In the genomic region with DNA sequence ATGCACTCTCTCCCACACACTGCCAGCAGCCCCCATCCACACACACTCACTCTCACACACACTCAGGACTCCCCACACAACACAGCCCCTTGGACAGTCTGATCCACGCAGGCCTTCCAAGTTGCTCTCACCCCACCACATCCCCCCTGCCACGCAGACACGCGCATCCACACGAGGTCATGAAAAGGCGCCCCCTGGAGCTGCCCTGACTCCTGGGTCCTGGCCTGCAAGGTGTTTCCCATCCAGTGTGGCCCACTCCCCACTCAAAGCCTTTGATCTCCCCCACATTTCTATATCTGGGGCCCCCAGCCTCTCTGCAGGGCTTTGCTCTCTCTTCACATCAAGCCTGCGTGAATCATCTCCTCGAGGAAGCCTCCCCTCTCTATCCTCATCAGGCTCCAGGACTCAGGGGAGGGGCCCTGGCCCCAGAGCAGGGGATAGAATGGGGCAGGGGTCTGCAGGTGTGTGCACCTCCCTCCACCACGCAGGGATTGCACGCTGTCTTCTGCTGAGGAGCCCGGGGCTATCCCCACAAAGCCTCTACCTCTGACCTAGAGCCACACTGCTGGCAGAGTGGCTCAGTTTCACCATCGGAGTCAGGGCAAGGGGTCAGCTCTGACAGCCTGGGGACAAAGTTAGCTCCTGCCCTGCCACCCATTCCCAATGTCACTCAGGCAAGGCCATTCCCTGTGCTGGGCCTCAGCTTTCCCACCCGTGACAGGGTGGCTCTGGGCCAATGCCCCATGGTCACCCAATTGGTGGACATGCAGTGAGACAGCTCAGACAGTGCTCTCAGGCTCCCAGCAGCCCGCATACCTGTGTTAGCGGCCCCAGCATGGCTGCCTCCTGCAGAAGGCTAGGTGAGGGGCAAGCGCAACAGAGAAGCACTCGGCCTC, we compare ENCODE assay signal across 19 cellular contexts. TPM values are rescaled to one million over a fixed set of nuclear protein-coding genes. Genes with fewer than 3 reads are reported as not detected.
DNase-seq lines count a peak whose midpoint lies in the region; ATAC-seq and TF ChIP-seq lines count a peak whose summit lies in the region.
"Had no signal": no experiment of that assay in that cellular context is flagged by ENCODE, and none has a peak within 500 bp of the region (broad histone marks: within the 10 kb centered on the region; RNA-seq: fewer than 3 reads in every experiment).

No MANE protein-coding gene starts in this region.

- H3K79me2 ChIP-seq in hepatocyte: no peaks in the 10 kb centered on the region

- no peaks in the 10 kb centered on the region for H3K36me3 ChIP-seq in Peyer's patch
- no peaks in the 10 kb centered on the region for H3K36me3 ChIP-seq in gastrocnemius medialis
- H3K36me3 ChIP-seq in hepatocyte (replicated peaks; ENCODE audit: insufficient read depth, low read depth): no peaks in the 10 kb centered on the region

- H3K4me3 ChIP-seq in Peyer's patch (no peak overlapping the region), right cardiac atrium (ENCODE audit: low read length) (no peak overlapping the region), gastrocnemius medialis (no peak overlapping the region), hepatocyte (no peak overlapping the region)
- H3K4me3 ChIP-seq: SK-N-MC had no signal

- CTCF ChIA-PET in activated B cell treated with CpG ODN at 0.5 μM for 24 hours (lab: Charles Lee): interaction anchor here (0.7 kb wide), 1 partner anchor 214 kb away, joined by 3 read pairs; no protein-coding TSS in a partner anchor

- intact Hi-C loops in activated B cell treated with CpG ODN at 0.5 μM for 24 hours (cut with micrococcal nuclease): no loop called here
- intact Hi-C loops in right cardiac atrium (cut with DNase I): no loop called here
- intact Hi-C loops in gastrocnemius medialis (cut with DNase I; ENCODE audit: low total_unique reads): no loop called here

- no peak overlapping the region for H3K4me3 Mint-ChIP-seq in activated B cell treated with CpG ODN at 0.5 μM for 24 hours
- H3K4me3 Mint-ChIP-seq: naive thymus-derived CD8-positive, alpha-beta T cell had no signal

- in situ Hi-C loops in gastrocnemius medialis (cut with MboI; ENCODE audit: low sequenced_read_pairs in 4 of 4): no loop called here

- ATAC-seq in activated B cell treated with CpG ODN at 0.5 μM for 24 hours (ENCODE audit: low read depth) (no peak), right cardiac atrium (no peak), gastrocnemius medialis (no peak), GM19397 (IDR thresholded peaks at IDR 0.05; ENCODE audit: unreplicated experiment) (no peak)
- ATAC-seq: naive thymus-derived CD8-positive, alpha-beta T cell had no signal

- H3K4me1 Mint-ChIP-seq in activated B cell treated with CpG ODN at 0.5 μM for 24 hours: no peaks in the 10 kb centered on the region

- H3K27ac Mint-ChIP-seq in activated B cell treated with CpG ODN at 0.5 μM for 24 hours: no peak overlapping the region
- H3K27ac Mint-ChIP-seq: naive thymus-derived CD8-positive, alpha-beta T cell had no signal

- H3K9me3 Mint-ChIP-seq in activated B cell treated with CpG ODN at 0.5 μM for 24 hours: no peaks in the 10 kb centered on the region
- H3K9me3 Mint-ChIP-seq: naive thymus-derived CD8-positive, alpha-beta T cell had no signal

- no peak overlapping the region for H2AFZ ChIP-seq in hepatocyte

- H3K9me2 ChIP-seq in hepatocyte (replicated peaks; ENCODE audit: insufficient read depth): no peaks in the 10 kb centered on the region

- POLR2A ChIA-PET in activated B cell treated with CpG ODN at 0.5 μM for 24 hours (lab: Charles Lee): no interaction called here

- no peaks in the 10 kb centered on the region for H3K9me3 ChIP-seq in Peyer's patch
- no peaks in the 10 kb centered on the region for H3K9me3 ChIP-seq in right cardiac atrium (ENCODE audit: control insufficient read depth, low read length)
- no peaks in the 10 kb centered on the region for H3K9me3 ChIP-seq in gastrocnemius medialis
- H3K9me3 ChIP-seq in hepatocyte (ENCODE audit: low read depth): no peaks in the 10 kb centered on the region

- DNase-seq in Peyer's patch: peak in 2 of 3 donors; percentile 32 to 33
- DNase-seq in activated B cell treated with CpG ODN at 0.5 μM for 24 hours: peak; percentile 11
- peak; percentile 8 to 39 (median 25) for DNase-seq in right cardiac atrium
- DNase-seq in gastrocnemius medialis: peak in 1 of 2 donors; percentile 22
- no peak for DNase-seq in mucosa of gallbladder (ENCODE audit: low spot score)
- no peak for DNase-seq in hepatocyte (ENCODE audit: low spot score)
- DNase-seq: activated CD4-positive, alpha-beta T cell treated with anti-CD3 and anti-CD28 coated beads for 48 hours; activated CD8-positive, alpha-beta memory T cell treated with anti-CD3 and anti-CD28 coated beads, Interleukin-2, amount 50 U/mL, for 48 hours; activated naive CD4-positive, alpha-beta T cell treated with Interleukin-2 at 50 U/mL for 16 hours; DMS79; KBM-7; NCI-H187; NCI-H2227 treated with DMSO at 0.1 percent for 48 hours; NCI-H82; T1000 had no signal

- 88% methylated on average over 17 of the region's 17 CpGs for WGBS in right cardiac atrium
- 92% methylated on average over 16 of the region's 17 CpGs for WGBS in hepatocyte (ENCODE audit: low lambda C conversion rate, missing lambda C conversion rate)

- no peak overlapping the region for H3K27ac ChIP-seq in Peyer's patch
- no peak overlapping the region for H3K27ac ChIP-seq in right cardiac atrium (ENCODE audit: low read length)
- peak overlapping the region; percentile 2 to 89 (median 39) for H3K27ac ChIP-seq in gastrocnemius medialis
- H3K27ac ChIP-seq in hepatocyte: no peak overlapping the region
- H3K27ac ChIP-seq: SK-N-MC had no signal

- no peak for TF ChIP-seq CTCF in Peyer's patch (IDR thresholded peaks at IDR 0.05)
- no peak for TF ChIP-seq CTCF in activated B cell treated with CpG ODN at 0.5 μM for 24 hours (IDR thresholded peaks at IDR 0.05)
- TF ChIP-seq CTCF in gastrocnemius medialis (IDR thresholded peaks at IDR 0.05 in 4 of 5, conservative IDR thresholded peaks at IDR 0.05 in 1 of 5): no peak
- no peak for TF ChIP-seq CTCF in hepatocyte (IDR thresholded peaks at IDR 0.05; ENCODE audit: poor library complexity)

- no peak overlapping the region for H3K4me2 ChIP-seq in hepatocyte

- TF ChIP-seq POLR2A in Peyer's patch (IDR thresholded peaks at IDR 0.05) (no peak), gastrocnemius medialis (IDR thresholded peaks at IDR 0.05) (no peak)

- no peaks in the 10 kb centered on the region for H4K20me1 ChIP-seq in hepatocyte (ENCODE audit: insufficient read depth, poor library complexity, severe bottlenecking)

- H3K27me3 ChIP-seq in Peyer's patch: no peaks in the 10 kb centered on the region
- H3K27me3 ChIP-seq in right cardiac atrium (ENCODE audit: control insufficient read depth, insufficient read depth): no peaks in the 10 kb centered on the region
- H3K27me3 ChIP-seq in gastrocnemius medialis: no peaks in the 10 kb centered on the region
- no peaks in the 10 kb centered on the region for H3K27me3 ChIP-seq in hepatocyte

- no peaks in the 10 kb centered on the region for H3K4me1 ChIP-seq in Peyer's patch
- H3K4me1 ChIP-seq in right cardiac atrium (ENCODE audit: control insufficient read depth, insufficient read depth, low read length): no peaks in the 10 kb centered on the region
- H3K4me1 ChIP-seq in gastrocnemius medialis: peaks cover 14 to 30% of the 10 kb centered on the region in 2 donors
- H3K4me1 ChIP-seq in hepatocyte (ENCODE audit: insufficient read depth): no peaks in the 10 kb centered on the region

- H3K27me3 Mint-ChIP-seq in activated B cell treated with CpG ODN at 0.5 μM for 24 hours: peaks cover 15% of the 10 kb centered on the region

- H3K36me3 Mint-ChIP-seq in activated B cell treated with CpG ODN at 0.5 μM for 24 hours (ENCODE audit: low read depth): no peaks in the 10 kb centered on the region
- H3K36me3 Mint-ChIP-seq: naive thymus-derived CD8-positive, alpha-beta T cell had no signal

RNA-seq across cellular contexts. Expression of a gene that starts 6.4 kb away (rescaled TPM):
- 10 to 100 TPM in 1 of 4 donors, 1 to 10 TPM in 1, not detected in 2; 1.5 to 17.3 TPM for total RNA-seq in Peyer's patch
- not detected in 2 replicates for total RNA-seq in activated B cell treated with CpG ODN at 0.5 μM for 24 hours
- total RNA-seq in right cardiac atrium: 100 to 1,000 TPM in 3 of 4 donors, 10 to 100 TPM in 1; 42.7 to 442 (median 293) TPM
- 1,012 TPM for polyA plus RNA-seq in right cardiac atrium
- total RNA-seq in gastrocnemius medialis: 100 to 1,000 TPM in 2 of 4 donors, 10 to 100 TPM in 2; 42.5 to 544 (median 281) TPM
- total RNA-seq in mucosa of gallbladder: 1.8 TPM
- 5.8 and 9.5 TPM in 2 replicates for total RNA-seq in hepatocyte
- polyA plus RNA-seq in hepatocyte: 7.4 and 9.7 TPM in 2 replicates
- total RNA-seq: naive thymus-derived CD8-positive, alpha-beta T cell; pulmonary artery endothelial cell had no signal
- polyA plus RNA-seq: naive thymus-derived CD8-positive, alpha-beta T cell had no signal

RNA-seq across cellular contexts. Expression of a gene that starts 20.7 kb away (rescaled TPM):
- total RNA-seq in Peyer's patch (10 to 100 TPM in 1 of 4 donors, 1 to 10 TPM in 3; 2.4 to 12.4 (median 5.7) TPM), activated B cell treated with CpG ODN at 0.5 μM for 24 hours (not detected in 2 replicates), right cardiac atrium (10 to 100 TPM in 3 of 4 donors, 1 to 10 TPM in 1; 9.3 to 15.6 (median 12.6) TPM), gastrocnemius medialis (1 to 10 TPM; 2.3 to 7.9 (median 7.3) TPM), mucosa of gallbladder (11.7 TPM), hepatocyte (13.9 and 14.5 TPM in 2 replicates)
- polyA plus RNA-seq in right cardiac atrium (18.5 TPM), hepatocyte (29.4 and 31.0 TPM in 2 replicates)
- total RNA-seq: naive thymus-derived CD8-positive, alpha-beta T cell had no signal
- polyA plus RNA-seq: naive thymus-derived CD8-positive, alpha-beta T cell had no signal

Comparison
In these comparisons a context has a peak if more than half of its experiments do, and no peak if none do; other contexts are left out.
1. DNase-seq: peak in Peyer's patch (2 of 3), activated B cell treated with CpG ODN at 0.5 μM for 24 hours (single experiment) and right cardiac atrium (3 of 3); none in mucosa of gallbladder (single experiment) and hepatocyte (single experiment).
2. H3K27ac ChIP-seq: peak in gastrocnemius medialis (4 of 4); none in Peyer's patch (0 of 4), right cardiac atrium (single experiment) and hepatocyte (single experiment).